In the genomic region with DNA sequence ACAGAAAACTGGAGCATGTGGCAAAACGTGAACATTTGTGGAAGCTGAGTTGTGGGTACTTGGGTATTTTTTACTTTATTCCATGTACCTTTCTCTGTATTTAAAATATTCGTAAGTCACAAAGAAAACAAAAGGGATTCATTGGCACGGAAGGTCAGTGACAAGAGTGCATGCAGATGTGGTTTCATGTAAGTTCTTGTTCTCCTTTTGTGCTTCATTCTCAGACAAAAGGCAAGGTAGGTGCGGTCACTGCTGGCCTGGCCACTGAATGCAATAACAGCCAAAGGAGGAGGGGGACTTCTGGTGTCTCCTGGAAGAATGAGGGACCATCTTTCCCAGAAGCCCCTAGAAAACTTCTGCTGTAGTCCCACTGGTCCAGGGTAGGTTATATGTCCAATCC, we compare ENCODE assay signal across 21 cellular contexts.
"Had no signal": no experiment of that assay in that cellular context is flagged by ENCODE, and none has a peak within 500 bp of the region (broad histone marks: within the 10 kb centered on the region; RNA-seq: fewer than 3 reads in every experiment).

No MANE protein-coding gene starts in this region.

- H3K9ac ChIP-seq: parathyroid adenoma had no signal

- H3K4me3 ChIP-seq: dorsolateral prefrontal cortex, heart left ventricle, psoas muscle, right lobe of liver, testis, tibial nerve, upper lobe of right lung had no signal

- H3K9me3 Mint-ChIP-seq: naive thymus-derived CD4-positive, alpha-beta T cell; nephron progenitor cell; stimulated activated effector memory CD8-positive, alpha-beta T cell treated with anti-CD3 and anti-CD28 coated beads, Interleukin-12 subunit alpha, Interleukin-12 subunit beta, amount 100 ng/mL, for 72 hours; stimulated activated naive CD8-positive, alpha-beta T cell treated with anti-CD3 and anti-CD28 coated beads, Interleukin-15, amount 100 ng/mL, for 72 hours had no signal

- H3K4me1 ChIP-seq: heart left ventricle, parathyroid adenoma, psoas muscle, right lobe of liver, testis, tibial nerve, upper lobe of right lung had no signal

- H3K79me2 ChIP-seq: parathyroid adenoma had no signal

- H3K27ac Mint-ChIP-seq: naive thymus-derived CD4-positive, alpha-beta T cell; nephron progenitor cell; stimulated activated effector memory CD8-positive, alpha-beta T cell treated with anti-CD3 and anti-CD28 coated beads, Interleukin-12 subunit alpha, Interleukin-12 subunit beta, amount 100 ng/mL, for 72 hours; stimulated activated naive CD8-positive, alpha-beta T cell treated with anti-CD3 and anti-CD28 coated beads, Interleukin-15, amount 100 ng/mL, for 72 hours had no signal

- DNase-seq: cortex of kidney; dorsolateral prefrontal cortex; effector memory CD4-positive, alpha-beta T cell; heart left ventricle; hippocampal formation; naive thymus-derived CD4-positive, alpha-beta T cell; nephron progenitor cell; psoas muscle; retina; right lobe of liver; stimulated activated CD4-positive, alpha-beta T cell treated with anti-CD3 and anti-CD28 coated beads, Interleukin-4, amount 100 ng/mL, for 1 hour; stimulated activated CD8-positive, alpha-beta memory T cell treated with anti-CD3 and anti-CD28 coated beads, Interleukin-4, amount 100 ng/mL, for 48 hours; stimulated activated naive CD8-positive, alpha-beta T cell treated with anti-CD3 and anti-CD28 coated beads, Interleukin-15, amount 100 ng/mL, for 72 hours; testis; upper lobe of right lung had no signal

- H3K4me3 Mint-ChIP-seq: naive thymus-derived CD4-positive, alpha-beta T cell; nephron progenitor cell; stimulated activated effector memory CD8-positive, alpha-beta T cell treated with anti-CD3 and anti-CD28 coated beads, Interleukin-12 subunit alpha, Interleukin-12 subunit beta, amount 100 ng/mL, for 72 hours; stimulated activated naive CD8-positive, alpha-beta T cell treated with anti-CD3 and anti-CD28 coated beads, Interleukin-15, amount 100 ng/mL, for 72 hours had no signal

- H3K27ac ChIP-seq: dorsolateral prefrontal cortex, heart left ventricle, parathyroid adenoma, psoas muscle, right lobe of liver, testis, tibial nerve, upper lobe of right lung had no signal

- H3K36me3 ChIP-seq: heart left ventricle, right lobe of liver, tibial nerve, upper lobe of right lung had no signal

- H2AFZ ChIP-seq: parathyroid adenoma had no signal

- H3K4me1 Mint-ChIP-seq: stimulated activated effector memory CD8-positive, alpha-beta T cell treated with anti-CD3 and anti-CD28 coated beads, Interleukin-12 subunit alpha, Interleukin-12 subunit beta, amount 100 ng/mL, for 72 hours had no signal

- FAIRE-seq: endometrium, frontal cortex had no signal

- H3K36me3 Mint-ChIP-seq: naive thymus-derived CD4-positive, alpha-beta T cell; stimulated activated effector memory CD8-positive, alpha-beta T cell treated with anti-CD3 and anti-CD28 coated beads, Interleukin-12 subunit alpha, Interleukin-12 subunit beta, amount 100 ng/mL, for 72 hours had no signal

- H3K27me3 ChIP-seq: right lobe of liver, testis, tibial nerve, upper lobe of right lung had no signal

- ATAC-seq: esophagus mucosa; heart left ventricle; naive thymus-derived CD4-positive, alpha-beta T cell; psoas muscle; right lobe of liver; stimulated activated naive CD8-positive, alpha-beta T cell treated with anti-CD3 and anti-CD28 coated beads, Interleukin-15, amount 100 ng/mL, for 72 hours; upper lobe of right lung had no signal

- H3K9me3 ChIP-seq: heart left ventricle, psoas muscle, right lobe of liver, testis, tibial nerve, upper lobe of right lung had no signal
